9 cellular contexts compared by ENCODE assay signal in the genomic region with DNA sequence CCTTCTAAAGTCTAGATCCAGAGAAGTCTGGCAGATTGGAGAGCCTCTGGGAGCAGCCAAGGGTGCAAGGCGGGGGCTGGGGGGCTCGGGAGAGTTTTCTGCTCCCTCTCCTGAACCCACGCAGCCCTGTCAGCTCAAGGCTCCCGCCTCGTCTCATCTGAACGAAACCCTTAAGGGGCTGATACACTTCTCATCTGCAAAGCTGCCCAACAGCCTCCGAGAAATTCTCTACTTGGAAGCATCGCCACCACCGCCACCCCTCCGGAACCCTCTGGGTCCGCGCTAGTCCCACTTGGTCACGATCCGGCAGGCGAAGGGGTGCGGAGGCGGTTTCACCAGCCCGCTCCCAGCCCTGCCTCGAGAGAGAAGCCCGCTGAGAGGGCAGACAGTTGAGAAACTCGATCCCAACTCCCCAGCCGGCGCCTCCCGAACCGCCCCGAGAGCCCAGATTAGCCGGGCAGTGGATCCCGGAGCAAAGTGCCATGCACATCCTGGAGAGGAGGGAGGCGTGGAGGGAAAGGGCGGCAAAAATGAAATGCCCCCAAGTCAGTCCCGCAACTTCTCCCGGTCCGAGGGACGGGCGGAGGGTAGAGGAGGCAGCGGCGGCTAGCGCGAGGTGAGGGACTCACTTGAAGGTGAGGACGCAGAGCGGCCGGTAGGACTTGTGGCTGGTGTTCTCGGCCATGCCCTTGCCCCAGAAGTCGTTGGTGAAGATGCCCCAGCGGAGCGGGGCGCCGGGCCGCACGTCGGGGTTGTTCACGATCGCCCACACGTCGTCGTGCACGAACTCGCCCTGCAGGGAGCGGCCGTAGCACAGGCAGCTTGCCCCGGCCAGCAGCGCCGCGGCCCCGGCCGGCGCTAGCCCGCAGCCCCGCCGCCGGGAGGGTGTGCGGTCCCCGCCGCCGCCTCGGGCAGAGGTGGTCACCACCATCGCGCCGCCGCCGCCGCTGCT. TPM values are rescaled to one million over a fixed set of nuclear protein-coding genes. Genes with fewer than 3 reads are reported as not detected.
DNase-seq lines count a peak whose midpoint lies in the region; ATAC-seq and TF ChIP-seq lines count a peak whose summit lies in the region.
"Had no signal": no experiment of that assay in that cellular context is flagged by ENCODE, and none has a peak within 500 bp of the region (broad histone marks: within the 10 kb centered on the region; RNA-seq: fewer than 3 reads in every experiment).

No MANE protein-coding gene starts in this region.

- no peaks in the 10 kb centered on the region for H3F3A ChIP-seq in neural progenitor cell (ENCODE audit: low read depth)

- peaks cover 17% of the 10 kb centered on the region for H4K20me1 ChIP-seq in neural progenitor cell (ENCODE audit: low read depth)
- H4K20me1 ChIP-seq: BLaER1 had no signal

- H3K27me3 ChIP-seq in neural progenitor cell: peaks cover 16% of the 10 kb centered on the region
- H3K27me3 ChIP-seq: BLaER1 had no signal

- H3K9me3 Mint-ChIP-seq in neural progenitor cell: peaks cover 16% of the 10 kb centered on the region

- H3K36me3 Mint-ChIP-seq in neural progenitor cell: peaks cover 13% of the 10 kb centered on the region

- peaks cover 16% of the 10 kb centered on the region for H3K4me1 ChIP-seq in neural progenitor cell
- H3K4me1 ChIP-seq: BLaER1 had no signal

- H3K4me1 Mint-ChIP-seq in neural progenitor cell: peaks cover 22% of the 10 kb centered on the region

- peak overlapping the region; percentile 33 for H3K27ac Mint-ChIP-seq in neural progenitor cell

- H3K36me3 ChIP-seq in SK-N-MC (ENCODE audit: insufficient read depth, low read length) (no peaks in the 10 kb centered on the region), neural progenitor cell (peaks cover 10% of the 10 kb centered on the region)
- H3K36me3 ChIP-seq: BLaER1 had no signal

- no peaks in the 10 kb centered on the region for H3K27me3 Mint-ChIP-seq in neural progenitor cell (ENCODE audit: insufficient read depth, low read depth)

- H3K27ac ChIP-seq in SK-N-MC (no peak overlapping the region), neural progenitor cell (no peak overlapping the region)
- H3K27ac ChIP-seq: BLaER1 had no signal

- no peak overlapping the region for H3K9ac ChIP-seq in SK-N-MC (ENCODE audit: insufficient read length)
- H3K9ac ChIP-seq in neural progenitor cell: peak overlapping the region; percentile 3
- H3K9ac ChIP-seq: BLaER1 had no signal

- no peak for TF ChIP-seq CTCF in fibroblast of pulmonary artery (IDR thresholded peaks at IDR 0.05; ENCODE audit: low read length, missing control alignments)
- TF ChIP-seq CTCF in neural progenitor cell (IDR thresholded peaks at IDR 0.05): no peak

- H3K4me2 ChIP-seq in neural progenitor cell: peak overlapping the region; percentile 75
- H3K4me2 ChIP-seq: BLaER1 had no signal

- DNase-seq in NCI-H146 (lab: John Stamatoyannopoulos, UW) (peak; percentile 52), NCI-H146 treated with DMSO at 0.1 percent for 48 hours (lab: John Stamatoyannopoulos, UW; ENCODE audit: unreplicated experiment) (no peak), SK-N-MC (ENCODE audit: low read depth, low spot score) (no peak), fibroblast of pulmonary artery (ENCODE audit: low read depth) (peak; percentile 49), neural progenitor cell (ENCODE audit: low spot score) (peak; percentile 77), DMS79 treated with DMSO at 0.1 percent for 48 hours (lab: John Stamatoyannopoulos, UW) (no peak)

- ATAC-seq in HG03060 (IDR thresholded peaks at IDR 0.05; ENCODE audit: low read depth, unreplicated experiment) (peak; percentile 3), HG03565 (IDR thresholded peaks at IDR 0.05; ENCODE audit: unreplicated experiment) (no peak)

- H3K4me3 Mint-ChIP-seq in neural progenitor cell: peak overlapping the region; percentile 94

- H3K9me3 ChIP-seq in SK-N-MC (ENCODE audit: low read depth, low read length) (no peaks in the 10 kb centered on the region), neural progenitor cell (ENCODE audit: low read depth) (peaks cover 6% of the 10 kb centered on the region)

- H3K4me3 ChIP-seq in SK-N-MC: peak overlapping the region; percentile 74
- H3K4me3 ChIP-seq in fibroblast of pulmonary artery (replicated peaks; ENCODE audit: low read depth, low read length): peak overlapping the region; percentile 91
- H3K4me3 ChIP-seq in neural progenitor cell: peak overlapping the region; percentile 82
- H3K4me3 ChIP-seq: BLaER1 had no signal

- peak overlapping the region; percentile 69 for H2AFZ ChIP-seq in neural progenitor cell (replicated peaks)

- H3K79me2 ChIP-seq in neural progenitor cell (ENCODE audit: low read depth): peaks cover 41% of the 10 kb centered on the region

RNA-seq across cellular contexts. Expression of gene TMTC1, which starts 0.6 kb away (rescaled TPM):
- 16.1 and 19.3 TPM in 2 replicates for total RNA-seq in neural progenitor cell (ENCODE audit: low replicate concordance)

Comparison
In these comparisons a context has a peak if more than half of its experiments do, and no peak if none do; other contexts are left out.
1. DNase-seq: peak in NCI-H146 (single experiment), fibroblast of pulmonary artery (single experiment) and neural progenitor cell (single experiment); none in NCI-H146 treated with DMSO at 0.1 percent for 48 hours (single experiment), SK-N-MC (single experiment) and DMS79 treated with DMSO at 0.1 percent for 48 hours (single experiment).
2. Peak in every context shown above with its lines, with median percentiles within 50 percentile points of each other: H3K4me3 ChIP-seq.